In the genomic region with DNA sequence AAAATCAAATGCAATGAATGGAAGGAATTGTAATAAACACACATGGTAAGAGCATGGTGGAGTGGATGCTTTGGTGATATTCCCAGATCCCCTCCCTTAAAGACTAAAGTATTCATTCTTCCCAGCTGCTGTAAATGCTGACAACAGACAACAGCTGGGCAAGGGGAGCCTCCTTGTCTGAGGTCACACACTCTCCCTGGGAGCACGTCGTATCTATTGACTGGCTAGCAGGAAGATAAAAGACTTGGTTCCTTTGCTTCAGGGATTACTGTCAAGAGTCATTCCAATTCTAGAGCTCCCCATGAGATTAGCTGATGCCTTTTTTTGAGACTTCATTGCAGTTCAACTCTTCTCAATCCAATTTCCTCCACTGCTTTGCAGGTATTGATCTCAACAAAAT, we compare ENCODE assay signal across 17 cellular contexts.
"Had no signal": no experiment of that assay in that cellular context is flagged by ENCODE, and none has a peak within 500 bp of the region (broad histone marks: within the 10 kb centered on the region; RNA-seq: fewer than 3 reads in every experiment).

No MANE protein-coding gene starts in this region.

- H3K27me3 Mint-ChIP-seq: activated naive CD8-positive, alpha-beta T cell treated with anti-CD3 and anti-CD28 coated beads, Interleukin-2, amount 50 U/mL, for 24 hours had no signal

- H3K27me3 ChIP-seq: neutrophil, tibial nerve, uterus had no signal

- H3K27ac Mint-ChIP-seq: activated naive CD4-positive, alpha-beta T cell treated with anti-CD3 and anti-CD28 coated beads for 36 hours; activated naive CD8-positive, alpha-beta T cell treated with anti-CD3 and anti-CD28 coated beads, Interleukin-2, amount 50 U/mL, for 24 hours; activated T-helper 2 cell treated with anti-CD3 and anti-CD28 coated beads, Interferon-gamma antibody, Interleukin-2, Interleukin-4, amounts not matched to agents 10 μg/mL and 5 μg/mL and 100 μg/mL, durations not matched to agents 14 hours and 24 hours and 36 hours had no signal

- H3K4me3 ChIP-seq: tibial nerve, uterus had no signal

- H3K4me1 Mint-ChIP-seq: activated naive CD8-positive, alpha-beta T cell treated with anti-CD3 and anti-CD28 coated beads, Interleukin-2, amount 50 U/mL, for 24 hours had no signal

- H3K4me3 Mint-ChIP-seq: activated naive CD4-positive, alpha-beta T cell treated with anti-CD3 and anti-CD28 coated beads for 36 hours; activated naive CD8-positive, alpha-beta T cell treated with anti-CD3 and anti-CD28 coated beads, Interleukin-2, amount 50 U/mL, for 24 hours had no signal

- H3K27ac ChIP-seq: neutrophil, tibial nerve, uterus had no signal

- H3K36me3 ChIP-seq: neutrophil, tibial nerve, uterus had no signal

- H3K9me3 ChIP-seq: tibial nerve, uterus had no signal

- H3K9me3 Mint-ChIP-seq: activated naive CD4-positive, alpha-beta T cell treated with anti-CD3 and anti-CD28 coated beads for 36 hours had no signal

- H3K4me1 ChIP-seq: tibial nerve, uterus had no signal

- DNase-seq: activated CD4-positive, alpha-beta T cell treated with anti-CD3 and anti-CD28 coated beads for 1 hour; activated CD4-positive, alpha-beta T cell treated with anti-CD3 and anti-CD28 coated beads, Interleukin-2, amount 50 U/mL, for 48 hours; activated naive CD4-positive, alpha-beta T cell treated with anti-CD3 and anti-CD28 coated beads for 36 hours; activated naive CD8-positive, alpha-beta T cell treated with anti-CD3 and anti-CD28 coated beads, Interleukin-2, amount 50 U/mL, for 24 hours; activated T-cell treated with anti-CD3 and anti-CD28 coated beads, Interleukin-2, amount 50 U/mL, for 1 hour; dermis blood vessel endothelial cell; kidney glomerular epithelial cell; small intestine; stimulated activated CD4-positive, alpha-beta T cell treated with anti-CD3 and anti-CD28 coated beads, Interleukin-4, amount 100 ng/mL, for 24 hours; stimulated activated naive CD4-positive, alpha-beta T cell; substantia nigra; T-helper 1 cell; T1000; uterus had no signal
